Comparison of ENCODE assay signal across 8 cellular contexts in the genomic region with DNA sequence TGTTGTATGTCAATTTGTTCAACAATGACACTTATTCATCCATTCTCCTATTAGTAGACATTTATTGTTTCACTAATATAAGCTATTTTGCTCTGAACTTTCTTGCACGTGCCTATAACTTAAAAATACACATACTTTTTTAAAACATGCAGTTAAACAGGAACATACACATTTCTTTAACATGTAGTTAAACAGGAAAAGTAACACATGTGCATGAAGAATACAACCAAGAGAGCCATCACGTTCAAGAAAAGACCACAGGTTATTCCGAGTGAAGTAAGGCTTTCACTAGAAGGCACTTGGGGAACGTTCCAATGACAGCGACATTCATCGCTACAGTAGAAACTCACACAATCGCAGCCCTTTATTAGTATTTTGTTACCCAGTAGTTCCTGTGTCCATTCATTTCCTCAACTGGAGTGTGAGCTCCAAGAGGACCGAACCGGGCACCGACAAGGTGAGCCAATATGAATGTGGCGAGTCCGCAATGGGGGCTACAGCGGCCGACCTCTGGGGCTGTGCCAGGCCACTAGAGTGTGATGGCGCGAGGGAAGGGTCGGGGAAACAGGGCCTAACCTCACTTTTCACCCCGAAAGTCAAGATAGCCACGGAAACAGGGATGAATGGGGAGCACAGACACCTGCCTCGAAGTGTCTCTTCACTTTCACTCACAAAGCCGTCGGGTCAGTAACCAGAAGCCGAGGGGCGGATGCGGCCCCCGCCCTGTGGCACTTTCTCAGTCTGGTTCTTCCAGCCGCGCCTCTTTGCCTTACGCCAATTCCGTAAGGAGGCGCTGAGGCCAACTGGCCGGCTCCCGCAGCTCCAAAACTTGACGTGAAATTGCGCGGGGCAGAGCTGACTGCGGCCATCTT. TPM values are rescaled to one million over a fixed set of nuclear protein-coding genes. Genes with fewer than 3 reads are reported as not detected.
DNase-seq lines count a peak whose midpoint lies in the region; ATAC-seq lines count a peak whose summit lies in the region.

No MANE protein-coding gene starts in this region.

- intact Hi-C loops in naive thymus-derived CD4-positive, alpha-beta T cell (cut with micrococcal nuclease), result loop anchor here (1.0 to 10.0 kb wide), 15 partner anchors 31 to 1647 kb away; a partner anchor contains a TSS

- no peaks in the 10 kb centered on the region for H3K27me3 ChIP-seq in naive thymus-derived CD4-positive, alpha-beta T cell (ENCODE audit: control insufficient read depth in 2 of 2, insufficient read depth in 2 of 2, low read length in 2 of 2)

- no peaks in the 10 kb centered on the region for H3K9me3 ChIP-seq in naive thymus-derived CD4-positive, alpha-beta T cell (ENCODE audit: control insufficient read depth in 2 of 3, low read length in 3 of 3)

- H3K4me3 Mint-ChIP-seq in activated T-cell treated with anti-CD3 and anti-CD28 coated beads, Interleukin-2, amount 50 U/mL, for 4 hours, result peak overlapping the region; percentile 98
- H3K4me3 Mint-ChIP-seq in naive thymus-derived CD4-positive, alpha-beta T cell, result peak overlapping the region; percentile 78 to 98 (median 93)

- peak overlapping the region; percentile 96 to 100 (median 99) for H3K27ac Mint-ChIP-seq in naive thymus-derived CD4-positive, alpha-beta T cell

- peaks cover 0 to 9% (median 0%) of the 10 kb centered on the region in 3 experiments for H3K36me3 ChIP-seq in naive thymus-derived CD4-positive, alpha-beta T cell (ENCODE audit: control insufficient read depth in 2 of 3, insufficient read depth in 3 of 3, low read length in 3 of 3)

- H3K9me3 Mint-ChIP-seq in activated T-cell treated with anti-CD3 and anti-CD28 coated beads, Interleukin-2, amount 50 U/mL, for 4 hours, result no peaks in the 10 kb centered on the region
- no peaks in the 10 kb centered on the region for H3K9me3 Mint-ChIP-seq in naive thymus-derived CD4-positive, alpha-beta T cell

- POLR2A ChIA-PET in naive thymus-derived CD4-positive, alpha-beta T cell (lab: Charles Lee), result interaction anchor here (0.8 to 5.9 kb wide), 28 partner anchors 8 to 488 kb away, joined by 3 to 110 read pairs (median 6); a partner anchor contains a TSS

- peak overlapping the region; percentile 96 for H3K27ac ChIP-seq in naive thymus-derived CD4-positive, alpha-beta T cell (ENCODE audit: low read depth, low read length)

- CTCF ChIA-PET in naive thymus-derived CD4-positive, alpha-beta T cell (lab: Charles Lee), result interaction anchor here (1.0 to 3.3 kb wide), 6 partner anchors 13 to 107 kb away, joined by 3 to 13 read pairs (median 3); a partner anchor contains a TSS

- DNase-seq in DMS79 (lab: John Stamatoyannopoulos, UW) (peak; percentile 88), OCI-M1 (lab: John Stamatoyannopoulos, UW) (peak; percentile 93), fibroblast of gingiva (ENCODE audit: low read depth) (peak; percentile 86)
- DNase-seq in Jurkat, Clone E6-1 (ENCODE audit: low read depth, low spot score), result peak; percentile 88
- DNase-seq in activated T-cell treated with anti-CD3 and anti-CD28 coated beads, Interleukin-2, amount 50 U/mL, for 4 hours, result peak; percentile 78
- DNase-seq in naive thymus-derived CD4-positive, alpha-beta T cell, result peak in 3 of 9 donors; percentile 68 to 79 (median 76)
- peak; percentile 86 for DNase-seq in stimulated activated naive CD4-positive, alpha-beta T cell treated with Interleukin-2 at 50 U/mL for 16 hours (lab: John Stamatoyannopoulos, UW)

- peak; percentile 50 for ATAC-seq in GM21723 (IDR thresholded peaks at IDR 0.05; ENCODE audit: unreplicated experiment)
- peak; percentile 44 to 54 for ATAC-seq in activated T-cell treated with anti-CD3 and anti-CD28 coated beads, Interleukin-2, amount 50 U/mL, for 4 hours
- ATAC-seq in naive thymus-derived CD4-positive, alpha-beta T cell, result peak; percentile 60

- peaks cover 25 to 34% of the 10 kb centered on the region in 2 donors for H3K4me1 ChIP-seq in naive thymus-derived CD4-positive, alpha-beta T cell (ENCODE audit: control insufficient read depth in 2 of 2, insufficient read depth in 2 of 2, low read length in 2 of 2)

- H3K4me3 ChIP-seq in Jurkat, Clone E6-1 (ENCODE audit: low read length), result peak overlapping the region; percentile 84
- peak overlapping the region; percentile 94 for H3K4me3 ChIP-seq in naive thymus-derived CD4-positive, alpha-beta T cell (ENCODE audit: low read length)

- peaks cover 35% of the 10 kb centered on the region for H3K4me1 Mint-ChIP-seq in activated T-cell treated with anti-CD3 and anti-CD28 coated beads, Interleukin-2, amount 50 U/mL, for 4 hours (ENCODE audit: low read depth)
- peaks cover 33 to 46% (median 39%) of the 10 kb centered on the region in 7 donors for H3K4me1 Mint-ChIP-seq in naive thymus-derived CD4-positive, alpha-beta T cell

- no peaks in the 10 kb centered on the region for H3K27me3 Mint-ChIP-seq in activated T-cell treated with anti-CD3 and anti-CD28 coated beads, Interleukin-2, amount 50 U/mL, for 4 hours (ENCODE audit: low read depth)
- H3K27me3 Mint-ChIP-seq in naive thymus-derived CD4-positive, alpha-beta T cell, result no peaks in the 10 kb centered on the region

- H3K36me3 Mint-ChIP-seq in activated T-cell treated with anti-CD3 and anti-CD28 coated beads, Interleukin-2, amount 50 U/mL, for 4 hours (ENCODE audit: insufficient read depth), result peaks cover 5% of the 10 kb centered on the region
- H3K36me3 Mint-ChIP-seq in naive thymus-derived CD4-positive, alpha-beta T cell, result peaks cover 0 to 11% (median 5%) of the 10 kb centered on the region in 5 donors

RNA-seq across cellular contexts. Expression of a gene that starts 0.8 kb away (rescaled TPM):
- polyA plus RNA-seq in Jurkat, Clone E6-1 (2012; ENCODE audit: insufficient read depth, insufficient read length), result 264 TPM
- 100 to 1,000 TPM; 174 to 192 (median 180) TPM for total RNA-seq in activated T-cell treated with anti-CD3 and anti-CD28 coated beads, Interleukin-2, amount 50 U/mL, for 4 hours
- total RNA-seq in naive thymus-derived CD4-positive, alpha-beta T cell, result 100 to 1,000 TPM; 174 to 235 (median 193) TPM
- polyA plus RNA-seq in naive thymus-derived CD4-positive, alpha-beta T cell, result 100 to 1,000 TPM; 405 to 566 TPM
